ENCODE assay signal across 8 cellular contexts in the genomic region with DNA sequence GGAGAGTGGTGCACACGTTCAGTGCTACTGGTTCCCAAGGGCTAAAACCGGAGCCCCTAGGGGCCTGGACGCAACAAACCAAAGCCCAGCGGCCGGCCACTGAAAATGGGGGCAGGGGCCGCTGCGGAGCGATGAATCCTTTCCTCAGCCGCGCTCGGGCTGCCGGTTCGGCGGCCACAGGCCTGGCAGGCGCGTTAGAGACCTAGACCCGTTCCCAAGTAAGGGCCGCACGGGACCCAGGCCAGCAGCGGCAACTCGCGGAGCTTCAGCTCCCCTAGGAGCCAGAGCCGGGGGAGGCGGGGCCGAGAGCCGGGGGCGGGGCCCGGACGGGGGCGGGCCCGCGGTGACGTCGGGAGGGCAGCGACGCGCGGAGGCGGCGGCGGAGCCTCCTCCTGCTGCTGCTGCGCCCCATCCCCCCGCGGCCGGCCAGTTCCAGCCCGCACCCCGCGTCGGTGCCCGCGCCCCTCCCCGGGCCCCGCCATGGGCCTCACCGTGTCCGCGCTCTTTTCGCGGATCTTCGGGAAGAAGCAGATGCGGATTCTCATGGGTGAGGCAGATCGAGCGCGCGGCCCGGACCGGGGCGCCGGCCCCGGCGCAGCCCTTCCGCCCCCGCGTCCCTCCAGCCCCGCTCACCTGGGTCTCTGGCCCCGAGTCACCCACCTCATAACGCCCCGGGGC. TPM values are rescaled to one million over a fixed set of nuclear protein-coding genes. Genes with fewer than 3 reads are reported as not detected.
DNase-seq lines count a peak whose midpoint lies in the region; ATAC-seq and TF ChIP-seq lines count a peak whose summit lies in the region.

A gene (plus strand): TSS at position 393 of the 678 bp plus-strand sequence. CDS start 88 bp downstream, at position 481.

- H3K9ac ChIP-seq in HUES48 (ENCODE audit: low read depth, low read length) (peak within 1 kb of the TSS; percentile 85), OCI-LY3 (ENCODE audit: low read length) (peak within 1 kb of the TSS; percentile 88)

- H3K36me3 ChIP-seq in HUES48 (ENCODE audit: control insufficient read depth, insufficient read depth, low read length) (peaks cover 27% of the 10 kb centered on the region), OCI-LY3 (replicated peaks; ENCODE audit: low read depth, low read length) (peaks cover 16% of the 10 kb centered on the region), mucosa of descending colon (ENCODE audit: low read depth) (no peaks in the 10 kb centered on the region)

- H3K4me2 ChIP-seq in OCI-LY3 (ENCODE audit: low read length) = peak within 1 kb of the TSS; percentile 99

- peaks cover 35% of the 10 kb centered on the region for H3K79me2 ChIP-seq in OCI-LY3 (ENCODE audit: low read length)

- H3K4me1 ChIP-seq in HUES48 (ENCODE audit: control insufficient read depth, insufficient read depth, low read length) = peaks cover 19% of the 10 kb centered on the region
- H3K4me1 ChIP-seq in OCI-LY3 (ENCODE audit: low read length) = peaks cover 22% of the 10 kb centered on the region
- peaks cover 29% of the 10 kb centered on the region for H3K4me1 ChIP-seq in mucosa of descending colon (ENCODE audit: low read depth)

- TF ChIP-seq CTCF in OCI-LY3 (IDR thresholded peaks at IDR 0.05; ENCODE audit: low read depth, low read length) (no peak), epithelial cell of esophagus (IDR thresholded peaks at IDR 0.05; ENCODE audit: insufficient read depth, low read depth, low read length, missing control alignments) (no peak), mucosa of descending colon (IDR thresholded peaks at IDR 0.05) (no peak)

- H4K20me1 ChIP-seq in OCI-LY3 (ENCODE audit: insufficient read depth, low read length) = 0 out of 2 replicates have a peak, but pooled peaks cover 8% of the 10 kb centered on the region

- intact Hi-C loops in mucosa of descending colon (cut with DNase I, micrococcal nuclease) = no loop called here

- H2AFZ ChIP-seq in OCI-LY3 (ENCODE audit: low read depth, low read length) = peak within 1 kb of the TSS; percentile 79; the same call in 1 of the 2 replicates

- H3K27me3 ChIP-seq in HUES48 (ENCODE audit: control insufficient read depth, insufficient read depth, low read length) = peaks cover 24% of the 10 kb centered on the region
- H3K27me3 ChIP-seq in OCI-LY3 (ENCODE audit: low read depth, low read length) = no peaks in the 10 kb centered on the region

- H3K4me3 ChIP-seq in HUES48 (ENCODE audit: low read depth, low read length) (peak within 1 kb of the TSS; percentile 67), OCI-LY3 (ENCODE audit: low read length) (peak within 1 kb of the TSS; percentile 96), epithelial cell of esophagus (ENCODE audit: low read length) (peak within 1 kb of the TSS; percentile 84), mucosa of descending colon (peak within 1 kb of the TSS; percentile 86)

- ATAC-seq in GM21381 (IDR thresholded peaks at IDR 0.05; ENCODE audit: unreplicated experiment) = peak; percentile 76
- peak; percentile 93 for ATAC-seq in mucosa of descending colon

- in situ Hi-C loops in Caki2 (cut with HindIII; ENCODE audit: low pct_unique_long_range_greater_than_20kb, low sequenced_read_pairs) = no loop called here

- DNase-seq in Caki2 (ENCODE audit: low read depth) (peak; percentile 41), activated T-cell treated with anti-CD3 and anti-CD28 coated beads for 24 hours (ENCODE audit: low read depth) (peak; percentile 87), epithelial cell of esophagus (ENCODE audit: low read depth) (peak; percentile 84), mucosa of descending colon (peak; percentile 92 to 97 (median 93))
- DNase-seq in stimulated activated CD8-positive, alpha-beta memory T cell treated with anti-CD3 and anti-CD28 coated beads, Interleukin-4, amount 100 ng/mL, for 24 hours (ENCODE audit: low read depth) = peak; percentile 81

- H3K27ac ChIP-seq in HUES48 (ENCODE audit: low read depth, low read length) = peak within 1 kb of the TSS; percentile 63
- peak within 1 kb of the TSS; percentile 19; the same call in 1 of the 2 replicates for H3K27ac ChIP-seq in OCI-LY3 (ENCODE audit: low read length)

- H3K9me3 ChIP-seq in HUES48 (ENCODE audit: control insufficient read depth, insufficient read depth, low read length) = no peaks in the 10 kb centered on the region
- H3K9me3 ChIP-seq in OCI-LY3 (ENCODE audit: insufficient read depth, low read length) = no peaks in the 10 kb centered on the region
- H3K9me3 ChIP-seq in mucosa of descending colon = no peaks in the 10 kb centered on the region

RNA-seq across cellular contexts. Expression of the gene that starts here (rescaled TPM):
- 308 and 345 TPM in 2 replicates for total RNA-seq in Caki2 (2014; rRNA removed; shearing (Covaris generic); ENCODE audit: low replicate concordance)
- 100 to 1,000 TPM in 2 of 3 donors, 10 to 100 TPM in 1; 94.3 to 160 (median 141) TPM for total RNA-seq in mucosa of descending colon

Comparison
In these comparisons a context has a peak if more than half of its experiments do, and no peak if none do; other contexts are left out.
1. Peak in every context shown above with its lines: DNase-seq, ATAC-seq, H3K4me3 ChIP-seq and H3K27ac ChIP-seq.
2. DNase-seq: peak in every context shown above with its lines; median percentile 93 in mucosa of descending colon; 87 in activated T-cell treated with anti-CD3 and anti-CD28 coated beads for 24 hours; 84 in epithelial cell of esophagus; 81 in stimulated activated CD8-positive, alpha-beta memory T cell treated with anti-CD3 and anti-CD28 coated beads, Interleukin-4, amount 100 ng/mL, for 24 hours; 41 in Caki2.